7 cellular contexts compared by ENCODE assay signal in genomic region chr6:127119361-127120108, GRCh38. TPM values are rescaled to one million over a fixed set of nuclear protein-coding genes. Genes with fewer than 3 reads are reported as not detected.
DNase-seq lines count a peak whose midpoint lies in the region; TF ChIP-seq lines count a peak whose summit lies in the region.

No MANE protein-coding gene starts in this region.

- DNase-seq in GM13977 (ENCODE audit: low spot score) (peak; percentile 56), HAP-1 (ENCODE audit: low spot score in 2 of 2) (no peak), ecto neural progenitor cell (ENCODE audit: low spot score) (peak; percentile 65), myocyte (ENCODE audit: low read depth) (peak; percentile 27), hippocampal formation (lab: John Stamatoyannopoulos, UW) (no peak), Kasumi-1 (lab: John Stamatoyannopoulos, UW) (no peak)

- TF ChIP-seq CTCF in GM13977 (IDR thresholded peaks at IDR 0.05; ENCODE audit: extremely low read depth, insufficient read depth, missing control alignments) (no peak), OCI-LY1 (IDR thresholded peaks at IDR 0.05; ENCODE audit: low read length) (no peak)

- no peaks in the 10 kb centered on the region for H4K20me1 ChIP-seq in OCI-LY1 (ENCODE audit: insufficient read depth, low read length)

- no peak overlapping the region for H3K27ac ChIP-seq in OCI-LY1 (ENCODE audit: low read depth, low read length, poor library complexity, severe bottlenecking)

- H3K27me3 ChIP-seq in HAP-1 (ENCODE audit: low read depth) (peaks cover 21% of the 10 kb centered on the region), OCI-LY1 (ENCODE audit: insufficient read depth, low read length) (no peaks in the 10 kb centered on the region)

- no peaks in the 10 kb centered on the region for H3K36me3 ChIP-seq in HAP-1 (replicated peaks)
- no peaks in the 10 kb centered on the region for H3K36me3 ChIP-seq in OCI-LY1 (ENCODE audit: insufficient read depth, low read length)

- H3K9me2 ChIP-seq in OCI-LY1 (ENCODE audit: low read depth, low read length), result no peaks in the 10 kb centered on the region

- peak overlapping the region; percentile 52; the same call in 1 of the 2 replicates for H3K4me2 ChIP-seq in OCI-LY1 (ENCODE audit: low read length)

- in situ Hi-C loops in GM13977 (cut with MboI; ENCODE audit: low pct_unique_long_range_greater_than_20kb, low sequenced_read_pairs, unreplicated experiment), result loop anchor here (25.0 kb wide), 1 partner anchor 332 kb away; no protein-coding TSS in a partner anchor
- in situ Hi-C loops in HAP-1 (cut with MboI; ENCODE audit: low sequenced_read_pairs), result loop anchor here (25.0 kb wide), 1 partner anchor 757 kb away; no protein-coding TSS in a partner anchor

- H3K79me2 ChIP-seq in OCI-LY1 (ENCODE audit: insufficient read depth, low read length), result no peaks in the 10 kb centered on the region

- H3K4me3 ChIP-seq in HAP-1 (peak overlapping the region; percentile 38), OCI-LY1 (ENCODE audit: low read depth, low read length, poor library complexity, severe bottlenecking) (peak overlapping the region; percentile 35)

- no peaks in the 10 kb centered on the region for H3F3A ChIP-seq in OCI-LY1 (ENCODE audit: insufficient read depth, low read length)

- H3K9me3 ChIP-seq in HAP-1, result no peaks in the 10 kb centered on the region
- H3K9me3 ChIP-seq in OCI-LY1 (ENCODE audit: low read length), result no peaks in the 10 kb centered on the region

- H3K4me1 ChIP-seq in HAP-1, result no peaks in the 10 kb centered on the region
- no peaks in the 10 kb centered on the region for H3K4me1 ChIP-seq in OCI-LY1 (ENCODE audit: insufficient read depth, low read length, severe bottlenecking)

- no peak overlapping the region for H3K9ac ChIP-seq in OCI-LY1 (ENCODE audit: low read length)

- H2AFZ ChIP-seq in OCI-LY1 (ENCODE audit: low read length), result no peak overlapping the region

RNA-seq across cellular contexts. Expression of gene RSPO3, which starts 1.1 kb away (rescaled TPM):
- 0.53 and 0.62 TPM in 2 replicates for total RNA-seq in myocyte
- 1.5 TPM for polyA plus RNA-seq in myocyte (2012)

Comparison
In these comparisons a context has a peak if more than half of its experiments do, and no peak if none do; other contexts are left out.
1. DNase-seq: peak in GM13977 (single experiment), ecto neural progenitor cell (single experiment) and myocyte (single experiment); none in HAP-1 (0 of 2), hippocampal formation (0 of 2) and Kasumi-1 (0 of 2).